In genomic region chr15:58487724-58488120, GRCh38 we compare ENCODE assay signal across 28 cellular contexts. TPM values are rescaled to one million over a fixed set of nuclear protein-coding genes. Genes with fewer than 3 reads are reported as not detected.
"Had no signal": no experiment of that assay in that cellular context is flagged by ENCODE, and none has a peak within 500 bp of the region (broad histone marks: within the 10 kb centered on the region; RNA-seq: fewer than 3 reads in every experiment).

No MANE protein-coding gene starts in this region.

- H3K4me3 ChIP-seq: ascending aorta, body of pancreas, Peyer's patch, SJSA1 had no signal

- ATAC-seq: activated naive CD4-positive, alpha-beta T cell treated with anti-CD3 and anti-CD28 coated beads, Interleukin-2, amount 50 U/mL, for 72 hours; activated naive CD8-positive, alpha-beta T cell treated with anti-CD3 and anti-CD28 coated beads, Interleukin-2, amount 50 U/mL, for 24 hours; activated T-cell treated with anti-CD3 and anti-CD28 coated beads, Interleukin-2, amount 50 U/mL, for 4 hours; body of pancreas; SK-N-SH treated with all-trans-retinoic acid at 6 μM for 48 hours had no signal

- H3K9me3 Mint-ChIP-seq: activated naive CD8-positive, alpha-beta T cell treated with anti-CD3 and anti-CD28 coated beads, Interleukin-2, amount 50 U/mL, for 24 hours; activated T-cell treated with anti-CD3 and anti-CD28 coated beads, Interleukin-2, amount 50 U/mL, for 4 hours had no signal

- H3K27me3 Mint-ChIP-seq: activated CD4-positive, alpha-beta memory T cell treated with anti-CD3 and anti-CD28 coated beads for 36 hours; activated CD4-positive, alpha-beta T cell treated with anti-CD3 and anti-CD28 coated beads, Interleukin-2, amount 10 ng/mL, durations not matched to agents 7 days and 5 days; activated naive CD8-positive, alpha-beta T cell treated with anti-CD3 and anti-CD28 coated beads, Interleukin-2, amount 50 U/mL, for 24 hours had no signal

- H3K4me3 Mint-ChIP-seq: activated CD4-positive, alpha-beta memory T cell treated with anti-CD3 and anti-CD28 coated beads for 36 hours; activated CD4-positive, alpha-beta T cell treated with anti-CD3 and anti-CD28 coated beads, Interleukin-2, amount 10 ng/mL, durations not matched to agents 7 days and 5 days; activated naive CD8-positive, alpha-beta T cell treated with anti-CD3 and anti-CD28 coated beads, Interleukin-2, amount 50 U/mL, for 24 hours; activated T-cell treated with anti-CD3 and anti-CD28 coated beads, Interleukin-2, amount 50 U/mL, for 4 hours; T-helper 1 cell treated with Interleukin-12 subunit alpha and Interleukin-12 subunit beta and Interleukin-4 antibody, amounts not matched to agents 30 μg/mL and 1 μg/mL, for 36 hours had no signal

- DNase-seq: activated CD4-positive, alpha-beta memory T cell treated with anti-CD3 and anti-CD28 coated beads for 36 hours; activated CD4-positive, alpha-beta T cell treated with anti-CD3 and anti-CD28 coated beads, Interleukin-2, amount 10 ng/mL, durations not matched to agents 7 days and 5 days; activated CD4-positive, CD25-positive, alpha-beta regulatory T cell; activated CD8-positive, alpha-beta memory T cell treated with anti-CD3 and anti-CD28 coated beads for 24 hours; activated effector memory CD4-positive, alpha-beta T cell treated with anti-CD3 and anti-CD28 coated beads, Interleukin-2, amount 50 U/mL, for 16 hours; activated naive CD4-positive, alpha-beta T cell treated with Interleukin-2 at 50 U/mL for 16 hours; activated naive CD8-positive, alpha-beta T cell treated with anti-CD3 and anti-CD28 coated beads, Interleukin-2, amount 50 U/mL, for 24 hours; activated T-cell treated with anti-CD3 and anti-CD28 coated beads, Interleukin-2, amount 50 U/mL, for 4 hours; amniotic stem cell; body of pancreas; central memory CD4-positive, alpha-beta T cell; MM.1S; NCI-H1105; NCI-H1436; NCI-H187; NCI-H2081; NCI-H526; NCI-H774; NK-92 treated with Interleukin-12 subunit alpha and Interleukin-12 subunit beta, amount 100 ng/mL, for 24 hours; OCI-M1; Peyer's patch; SHP77; SW 1271 had no signal

- H3K36me3 Mint-ChIP-seq: activated CD4-positive, alpha-beta memory T cell treated with anti-CD3 and anti-CD28 coated beads for 36 hours had no signal

- H3K27me3 ChIP-seq: ascending aorta, body of pancreas, Peyer's patch, SJSA1 had no signal

- H3K4me1 ChIP-seq: Peyer's patch, SJSA1 had no signal

- H3K27ac Mint-ChIP-seq: activated CD4-positive, alpha-beta memory T cell treated with anti-CD3 and anti-CD28 coated beads for 36 hours; activated naive CD4-positive, alpha-beta T cell treated with anti-CD3 and anti-CD28 coated beads, Interleukin-2, amount 50 U/mL, for 72 hours; activated naive CD8-positive, alpha-beta T cell treated with anti-CD3 and anti-CD28 coated beads, Interleukin-2, amount 50 U/mL, for 24 hours had no signal

- H3K27ac ChIP-seq: body of pancreas, Peyer's patch, SJSA1 had no signal

- H3K36me3 ChIP-seq: ascending aorta, Peyer's patch, SJSA1 had no signal

RNA-seq across cellular contexts. Expression of gene LIPC, which starts 55.9 kb away (rescaled TPM):
- total RNA-seq: activated CD4-positive, alpha-beta memory T cell treated with anti-CD3 and anti-CD28 coated beads for 36 hours; ascending aorta had no signal
